8 cellular contexts compared by ENCODE assay signal in the genomic region with DNA sequence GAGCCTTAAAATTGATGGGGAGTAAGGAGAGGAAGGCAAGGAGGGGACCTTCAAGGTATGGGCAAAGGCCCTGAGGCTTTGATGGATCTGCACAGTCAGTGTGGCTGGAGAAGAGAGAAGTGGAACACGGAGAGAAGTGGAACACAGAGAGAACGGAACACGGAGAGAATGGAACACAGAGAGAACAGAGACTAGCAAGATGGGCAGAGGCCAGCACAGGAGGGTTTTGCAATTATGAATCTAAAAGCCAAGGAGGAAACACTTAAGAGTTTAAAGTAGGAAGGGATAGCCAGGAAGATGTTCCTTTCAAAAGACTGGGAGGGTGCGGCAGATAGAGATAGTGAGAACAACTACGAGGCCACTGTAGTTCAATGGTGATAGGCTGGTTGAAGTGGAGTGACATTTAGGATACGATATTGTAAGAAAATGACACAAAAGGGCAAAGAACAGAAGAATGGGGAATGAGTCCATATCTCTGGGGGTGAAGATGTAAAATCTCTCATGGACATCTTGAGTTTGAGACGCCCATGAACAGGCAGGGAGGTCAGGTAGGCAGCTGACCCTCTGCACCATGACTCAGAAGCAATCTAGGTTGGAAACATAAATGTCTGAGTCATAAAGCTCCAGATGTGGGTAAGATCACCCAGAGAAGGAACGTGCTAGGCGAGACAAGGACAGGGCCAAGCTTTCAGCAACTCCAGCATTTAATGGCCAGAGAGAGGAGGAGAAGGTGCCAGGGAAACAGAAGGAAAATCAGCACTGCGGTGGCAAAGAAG. TPM values are rescaled to one million over a fixed set of nuclear protein-coding genes. Genes with fewer than 3 reads are reported as not detected.
DNase-seq lines count a peak whose midpoint lies in the region; ATAC-seq, FAIRE-seq and TF ChIP-seq lines count a peak whose summit lies in the region.

No MANE protein-coding gene starts in this region.

- TF ChIP-seq POLR2A in GM12891 (IDR thresholded peaks at IDR 0.05; ENCODE audit: low read depth, low read length) = no peak

- H3K36me3 Mint-ChIP-seq in naive B cell = peaks cover 29% of the 10 kb centered on the region in 2 donors

- no peaks in the 10 kb centered on the region for H3K9me3 Mint-ChIP-seq in naive B cell

- no peak for FAIRE-seq in GM12891 (lab: Jason Lieb, UNC)

- H3K27ac Mint-ChIP-seq in naive B cell = peak overlapping the region in 5 of 6 donors; percentile 46 to 78 (median 63)

- H3K9me3 ChIP-seq in HUES64 (ENCODE audit: insufficient read depth, low read depth, low read length) = no peaks in the 10 kb centered on the region

- no peak for ATAC-seq in naive B cell (ENCODE audit: low read depth in 2 of 2)

- H3K4me1 ChIP-seq in HUES64 (ENCODE audit: insufficient read depth, low read length) = peaks cover 42% of the 10 kb centered on the region

- peak overlapping the region; percentile 35 for H3K27ac ChIP-seq in HUES64 (ENCODE audit: low read depth, low read length)

- H3K4me3 ChIP-seq in AG10803 (ENCODE audit: low read length) = no peak overlapping the region
- no peak overlapping the region for H3K4me3 ChIP-seq in HUES64 (ENCODE audit: low read length)
- H3K4me3 ChIP-seq in choroid plexus epithelial cell (ENCODE audit: low read depth, low read length) = no peak overlapping the region
- no peak overlapping the region for H3K4me3 ChIP-seq in H7 (ENCODE audit: insufficient read depth, low read depth, low read length)

- no peaks in the 10 kb centered on the region for H3K27me3 Mint-ChIP-seq in naive B cell

- H3K4me3 Mint-ChIP-seq in naive B cell = no peak overlapping the region

- peak; percentile 91 for DNase-seq in AG10803 (ENCODE audit: low read depth)
- DNase-seq in choroid plexus epithelial cell (ENCODE audit: low read depth) = peak; percentile 89
- no peak for DNase-seq in naive B cell
- DNase-seq in GM12891 (ENCODE audit: insufficient read length, low spot score) = no peak
- no peak for DNase-seq in H7
- DNase-seq in NCI-H526 (lab: John Stamatoyannopoulos, UW) = no peak
- no peak for DNase-seq in NCI-H510A (lab: John Stamatoyannopoulos, UW)

- TF ChIP-seq CTCF in AG10803 (conservative IDR thresholded peaks at IDR 0.05; ENCODE audit: low read length) = no peak
- no peak for TF ChIP-seq CTCF in choroid plexus epithelial cell (conservative IDR thresholded peaks at IDR 0.05; ENCODE audit: low read depth, low read length)

- WGBS in HUES64 = 90% methylated on average over 10 of the region's 10 CpGs

- peaks cover 35 to 56% (median 52%) of the 10 kb centered on the region in 3 donors for H3K4me1 Mint-ChIP-seq in naive B cell

- H3K36me3 ChIP-seq in HUES64 (ENCODE audit: insufficient read depth, low read length) (peaks cover 43% of the 10 kb centered on the region; the same call in 1 of the 2 replicates), H7 (replicated peaks; ENCODE audit: control insufficient read depth, insufficient read depth, low read length) (no peaks in the 10 kb centered on the region)

- H3K27me3 ChIP-seq in HUES64 (ENCODE audit: insufficient read depth, low read length) (no peaks in the 10 kb centered on the region), H7 (ENCODE audit: control insufficient read depth, insufficient read depth, low read length) (no peaks in the 10 kb centered on the region)

- H3K9ac ChIP-seq in HUES64 (ENCODE audit: low read depth, low read length) = no peak overlapping the region

TF ChIP-seq in GM12891, 5 proteins besides CTCF, POLR2A, EP300 and RAD21:
- TF ChIP-seq SPI1 (IDR thresholded peaks at IDR 0.05; ENCODE audit: low read depth, low read length) (no peak), POU2F2 (IDR thresholded peaks at IDR 0.05; ENCODE audit: low read depth, low read length) (no peak), POLR2AphosphoS5 (IDR thresholded peaks at IDR 0.05; ENCODE audit: low read depth, low read length) (no peak)

RNA-seq across cellular contexts. Expression of a gene that starts 25.4 kb away (rescaled TPM):
- 61.7 TPM for polyA plus RNA-seq in HUES64 (2013, experiment 1 of 2)
- 67.8 TPM for polyA plus RNA-seq in HUES64 (2013, experiment 2 of 2)
- 10 to 100 TPM in 4 of 6 donors, 1 to 10 TPM in 2; 2.7 to 22.7 (median 12.1) TPM for polyA plus RNA-seq in naive B cell (ENCODE audit: low read depth in 6 of 6)
- 14.5 TPM for polyA plus RNA-seq in GM12891 (2012; ENCODE audit: low read depth, missing spikeins)
- total RNA-seq in H7 (2014; rRNA removed; shearing (Covaris generic)) = 28.1 and 36.2 TPM in 2 replicates

Comparison
In these comparisons a context has a peak if more than half of its experiments do, and no peak if none do; other contexts are left out.
1. DNase-seq: peak in AG10803 (single experiment) and choroid plexus epithelial cell (single experiment); none in naive B cell (single experiment), GM12891 (single experiment), H7 (single experiment), NCI-H526 (0 of 2) and NCI-H510A (single experiment).